1 cellular context compared by ENCODE assay signal in genomic region chr16:716768-717325, GRCh38.
TF ChIP-seq lines count a peak whose summit lies in the region.

No MANE protein-coding gene starts in this region.

TF ChIP-seq in WTC11, 78 proteins besides CTCF, POLR2A, EP300 and RAD21 (continued from another document):
- no peak for TF ChIP-seq ZNF532 (CRISPR knock-in tag; IDR thresholded peaks at IDR 0.05; ENCODE audit: borderline replicate concordance)
- TF ChIP-seq RELA (CRISPR knock-in tag; IDR thresholded peaks at IDR 0.05; ENCODE audit: borderline replicate concordance): no peak
TF ChIP-seq in WTC11: peak in this region for 0.
